Comparison of ENCODE assay signal across 22 cellular contexts in the genomic region with DNA sequence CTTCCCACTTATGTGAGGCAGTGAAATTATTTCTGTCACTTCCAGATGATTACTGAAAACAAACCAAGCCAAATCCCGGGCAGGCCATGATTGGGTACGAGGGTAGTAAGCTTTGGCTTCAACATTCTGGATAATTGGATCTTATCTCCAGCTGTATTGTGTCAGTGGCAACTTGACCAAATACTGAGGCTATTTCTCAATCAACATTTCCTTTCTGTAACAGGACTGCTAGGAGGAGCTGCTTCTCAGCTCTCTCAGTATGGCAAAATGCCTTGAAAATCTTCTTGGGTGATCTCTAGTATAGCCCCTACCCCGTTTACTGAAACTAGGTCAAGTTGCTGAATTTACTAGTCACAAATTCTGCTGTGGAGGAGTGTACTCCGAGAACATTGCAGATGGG.
"Had no signal": no experiment of that assay in that cellular context is flagged by ENCODE, and none has a peak within 500 bp of the region (broad histone marks: within the 10 kb centered on the region; RNA-seq: fewer than 3 reads in every experiment).

No MANE protein-coding gene starts in this region.

- H3K27ac Mint-ChIP-seq: activated CD8-positive, alpha-beta T cell treated with anti-CD3 and anti-CD28 coated beads for 36 hours; activated naive CD4-positive, alpha-beta T cell treated with anti-CD3 and anti-CD28 coated beads, Interleukin-2, amount 50 U/mL, for 24 hours; dendritic cell treated with granulocyte-macrophage colony-stimulating factor and Interleukin-4, amounts not matched to agents 40 ng/mL and 50 ng/mL, for 4 days; memory B cell; natural killer cell treated with Interleukin-12 subunit alpha and Interleukin-12 subunit beta and Interleukin-15 and Interleukin-18, amount 100 ng/mL, for 72 hours; WTC11 had no signal

- H3K9me3 Mint-ChIP-seq: activated CD8-positive, alpha-beta T cell treated with anti-CD3 and anti-CD28 coated beads for 36 hours; activated naive CD4-positive, alpha-beta T cell treated with anti-CD3 and anti-CD28 coated beads, Interleukin-2, amount 50 U/mL, for 24 hours; activated T-cell treated with anti-CD3 and anti-CD28 coated beads, Interleukin-2, amount 50 U/mL, for 4 hours; dendritic cell treated with granulocyte-macrophage colony-stimulating factor and Interleukin-4, amounts not matched to agents 40 ng/mL and 50 ng/mL, for 4 days; memory B cell; WTC11 had no signal

- H3K4me1 ChIP-seq: body of pancreas, left lung, transverse colon had no signal

- DNase-seq: activated CD4-positive, alpha-beta T cell treated with anti-CD3 and anti-CD28 coated beads for 4 hours; activated CD8-positive, alpha-beta T cell treated with anti-CD3 and anti-CD28 coated beads for 36 hours; activated effector memory CD4-positive, alpha-beta T cell treated with Interleukin-2 at 50 U/mL for 16 hours; activated T-cell treated with anti-CD3 and anti-CD28 coated beads, Interleukin-2, amount 50 U/mL, for 4 hours; amniotic stem cell; body of pancreas; cerebellar nuclear complex; effector memory CD4-positive, alpha-beta T cell; left lung; nucleus accumbens; posterior cingulate gyrus; small intestine; stimulated activated CD4-positive, alpha-beta T cell treated with anti-CD3 and anti-CD28 coated beads, Interleukin-4, amount 100 ng/mL, for 24 hours; stimulated activated naive CD4-positive, alpha-beta T cell treated with Interleukin-2 at 50 U/mL for 16 hours; substantia nigra; T-helper 2 cell; transverse colon had no signal

- H3K27me3 Mint-ChIP-seq: activated naive CD4-positive, alpha-beta T cell treated with anti-CD3 and anti-CD28 coated beads, Interleukin-2, amount 50 U/mL, for 24 hours; dendritic cell treated with granulocyte-macrophage colony-stimulating factor and Interleukin-4, amounts not matched to agents 40 ng/mL and 50 ng/mL, for 4 days had no signal

- H3K36me3 ChIP-seq: left lung, transverse colon had no signal

- H3K36me3 Mint-ChIP-seq: activated naive CD4-positive, alpha-beta T cell treated with anti-CD3 and anti-CD28 coated beads, Interleukin-2, amount 50 U/mL, for 24 hours; memory B cell; natural killer cell treated with Interleukin-12 subunit alpha and Interleukin-12 subunit beta and Interleukin-15 and Interleukin-18, amount 100 ng/mL, for 72 hours; WTC11 had no signal

- H3K4me3 ChIP-seq: body of pancreas, left lung, transverse colon had no signal

- H3K4me1 Mint-ChIP-seq: activated naive CD4-positive, alpha-beta T cell treated with anti-CD3 and anti-CD28 coated beads, Interleukin-2, amount 50 U/mL, for 24 hours; memory B cell had no signal

- H3K4me3 Mint-ChIP-seq: activated CD8-positive, alpha-beta T cell treated with anti-CD3 and anti-CD28 coated beads for 36 hours; activated naive CD4-positive, alpha-beta T cell treated with anti-CD3 and anti-CD28 coated beads, Interleukin-2, amount 50 U/mL, for 24 hours; activated T-cell treated with anti-CD3 and anti-CD28 coated beads, Interleukin-2, amount 50 U/mL, for 4 hours; dendritic cell treated with granulocyte-macrophage colony-stimulating factor and Interleukin-4, amounts not matched to agents 40 ng/mL and 50 ng/mL, for 4 days; memory B cell; natural killer cell treated with Interleukin-12 subunit alpha and Interleukin-12 subunit beta and Interleukin-15 and Interleukin-18, amount 100 ng/mL, for 72 hours; WTC11 had no signal

- H3K27me3 ChIP-seq: body of pancreas, left lung, transverse colon had no signal

- H3K9me3 ChIP-seq: body of pancreas, left lung, transverse colon had no signal

- H3K27ac ChIP-seq: body of pancreas, left lung, transverse colon had no signal
